Comparison of ENCODE assay signal across 22 cellular contexts in the genomic region with DNA sequence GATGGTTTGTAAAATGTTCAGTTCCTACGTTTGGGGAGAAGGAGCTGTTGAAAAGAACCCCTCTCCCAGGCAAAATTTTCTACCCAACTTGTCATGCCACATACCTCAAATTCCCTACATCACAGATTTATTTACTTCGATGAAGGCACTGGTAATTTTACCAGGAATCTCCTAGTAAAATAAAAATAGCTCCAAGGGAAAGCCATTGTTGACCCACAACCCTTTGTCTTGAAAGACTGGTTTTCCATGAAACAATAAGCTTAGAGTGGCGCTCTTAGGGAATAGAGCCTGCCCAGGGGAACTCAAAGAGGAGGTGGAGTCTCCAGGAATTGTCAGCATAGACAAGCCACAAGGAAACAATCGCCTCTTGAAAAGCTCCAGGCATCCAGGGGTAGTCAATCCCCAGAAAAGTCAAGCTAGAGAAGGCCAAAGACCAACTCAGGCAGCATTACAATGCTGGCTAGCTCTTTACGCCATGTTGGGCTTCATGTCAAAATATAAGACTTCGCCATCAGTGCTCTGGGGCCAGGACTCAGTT.
A peak's percentile ranks its signal among the peaks of the same experiment; 100 is the strongest.
DNase-seq lines count a peak whose midpoint lies in the region; ATAC-seq and TF ChIP-seq lines count a peak whose summit lies in the region.
"Had no signal": no experiment of that assay in that cellular context is flagged by ENCODE, and none has a peak within 500 bp of the region (broad histone marks: within the 10 kb centered on the region; RNA-seq: fewer than 3 reads in every experiment).

No MANE protein-coding gene starts in this region.

- no peak overlapping the region for H2BK5ac ChIP-seq in neuronal stem cell (ENCODE audit: low read length)

- H3K14ac ChIP-seq in neuronal stem cell (ENCODE audit: low read length): no peak overlapping the region

- peaks cover 3% of the 10 kb centered on the region for H3K27me3 Mint-ChIP-seq in GM23338 (ENCODE audit: insufficient read depth, low read depth, poor library complexity)

- H3K18ac ChIP-seq in neuronal stem cell (ENCODE audit: low read length): no peak overlapping the region

- H2BK12ac ChIP-seq in neuronal stem cell (ENCODE audit: low read length): no peak overlapping the region

- no peak overlapping the region for H3K4ac ChIP-seq in neuronal stem cell (ENCODE audit: low read length)

- H3K4me3 ChIP-seq in GM23338 (no peak overlapping the region), mammary epithelial cell (replicated peaks in 1 of 3; ENCODE audit: insufficient read depth in 1 of 3, low read depth in 2 of 3, low read length in 3 of 3) (no peak overlapping the region), neuronal stem cell (ENCODE audit: low read length in 2 of 2) (no peak overlapping the region)
- H3K4me3 ChIP-seq: left lung, tibial artery had no signal

- H3K36me3 ChIP-seq in GM23338 (ENCODE audit: insufficient read depth) (no peaks in the 10 kb centered on the region), mammary epithelial cell (ENCODE audit: insufficient read depth, low read length) (no peaks in the 10 kb centered on the region), neuronal stem cell (replicated peaks in 1 of 2; ENCODE audit: control insufficient read depth in 2 of 2, insufficient read depth in 2 of 2, low read length in 2 of 2) (no peaks in the 10 kb centered on the region)
- H3K36me3 ChIP-seq: left lung, tibial artery had no signal

- CTCF ChIA-PET in mammary epithelial cell (lab: Charles Lee; ENCODE audit: low non-redundant PET): no interaction called here

- H3K79me2 ChIP-seq in GM23338 (replicated peaks; ENCODE audit: insufficient read depth) (no peaks in the 10 kb centered on the region), mammary epithelial cell (ENCODE audit: insufficient read depth, low read length) (no peaks in the 10 kb centered on the region)

- no peak overlapping the region for H3K9ac ChIP-seq in mammary epithelial cell (ENCODE audit: insufficient read depth, low read length)
- no peak overlapping the region for H3K9ac ChIP-seq in neuronal stem cell (ENCODE audit: low read depth, low read length, poor library complexity)

- TF ChIP-seq CTCF in GM23338 (conservative IDR thresholded peaks at IDR 0.05; ENCODE audit: low read depth in 2 of 2) (no peak), mammary epithelial cell (conservative IDR thresholded peaks at IDR 0.05 in 1 of 2, IDR thresholded peaks at IDR 0.05 in 1 of 2; ENCODE audit: extremely low read depth in 1 of 2, insufficient read depth in 1 of 2, low read depth in 1 of 2, low read length in 2 of 2) (no peak)

- H2AK5ac ChIP-seq in neuronal stem cell (ENCODE audit: low read depth, low read length): no peak overlapping the region

- H2AFZ ChIP-seq in GM23338 (peak overlapping the region; percentile 1; the same call in 1 of the 2 replicates), mammary epithelial cell (ENCODE audit: low read depth, low read length) (peak overlapping the region; percentile 0), neuronal stem cell (ENCODE audit: low read length) (no peak overlapping the region)

- in situ Hi-C loops in mammary epithelial cell (cut with MboI; ENCODE audit: low sequenced_read_pairs in 2 of 2): no loop called here

- peaks cover 5% of the 10 kb centered on the region; the same call in 1 of the 2 replicates for H3K9me2 ChIP-seq in GM23338 (ENCODE audit: insufficient read depth)

- WGBS in mammary epithelial cell (ENCODE audit: low coverage, missing lambda C conversion rate): 65% methylated on average over 6 of the region's 6 CpGs
- no CpG with 5 or more reads among the region's 6 CpGs for WGBS in neuronal stem cell (ENCODE audit: extremely low coverage in 2 of 2, insufficient read length in 2 of 2, insufficient replicate concordance in 1 of 2), 2 donors

- peak; percentile 93 for ATAC-seq in GM23338
- no peak for ATAC-seq in HG03354 (IDR thresholded peaks at IDR 0.05; ENCODE audit: poor library complexity, severe bottlenecking, unreplicated experiment)
- no peak for ATAC-seq in HG03025 (IDR thresholded peaks at IDR 0.05; ENCODE audit: low FRiP score, unreplicated experiment)
- ATAC-seq: HepG2; left lung; naive thymus-derived CD8-positive, alpha-beta T cell; stimulated activated naive CD8-positive, alpha-beta T cell treated with anti-CD3 and anti-CD28 coated beads, Interleukin-15, amount 100 ng/mL, for 72 hours had no signal

- H3K36me3 Mint-ChIP-seq in GM23338 (ENCODE audit: low read depth): no peaks in the 10 kb centered on the region
- H3K36me3 Mint-ChIP-seq: naive thymus-derived CD8-positive, alpha-beta T cell had no signal

- H3K9me3 ChIP-seq in mammary epithelial cell (replicated peaks; ENCODE audit: insufficient read depth, low read length): no peaks in the 10 kb centered on the region
- H3K9me3 ChIP-seq in neuronal stem cell (replicated peaks in 1 of 2; ENCODE audit: control insufficient read depth in 2 of 2, insufficient read depth in 1 of 2, low read depth in 1 of 2, low read length in 2 of 2): no peaks in the 10 kb centered on the region
- H3K9me3 ChIP-seq: left lung, tibial artery had no signal

- no peaks in the 10 kb centered on the region for H4K20me1 ChIP-seq in GM23338 (replicated peaks; ENCODE audit: insufficient read depth)
- no peaks in the 10 kb centered on the region for H4K20me1 ChIP-seq in mammary epithelial cell (ENCODE audit: insufficient read depth, low read length)

- H3K4me3 Mint-ChIP-seq in GM23338: no peak overlapping the region
- H3K4me3 Mint-ChIP-seq: activated naive CD8-positive, alpha-beta T cell treated with anti-CD3 and anti-CD28 coated beads for 36 hours; central memory CD8-positive, alpha-beta T cell; naive thymus-derived CD8-positive, alpha-beta T cell; stimulated activated naive CD8-positive, alpha-beta T cell treated with anti-CD3 and anti-CD28 coated beads, Interleukin-15, amount 100 ng/mL, for 72 hours had no signal

- H3K27ac ChIP-seq in GM23338 (ENCODE audit: low read depth): no peak overlapping the region
- no peak overlapping the region for H3K27ac ChIP-seq in mammary epithelial cell (ENCODE audit: insufficient read depth, low read depth, low read length)
- H3K27ac ChIP-seq in neuronal stem cell (replicated peaks; ENCODE audit: low read length): peak overlapping the region; percentile 26
- H3K27ac ChIP-seq: left lung, tibial artery had no signal

- peaks cover 7% of the 10 kb centered on the region; the same call in 1 of the 3 replicates for H3K4me1 Mint-ChIP-seq in GM23338
- H3K4me1 Mint-ChIP-seq: central memory CD8-positive, alpha-beta T cell had no signal

- dilution Hi-C loops in mammary epithelial cell (cut with HindIII; ENCODE audit: low sequenced_read_pairs): no loop called here

- H3K4me1 ChIP-seq in GM23338 (ENCODE audit: insufficient read depth) (0 out of 2 replicates have a peak, but pooled peaks cover 3% of the 10 kb centered on the region), mammary epithelial cell (ENCODE audit: insufficient read depth, low read length) (no peaks in the 10 kb centered on the region), neuronal stem cell (ENCODE audit: control insufficient read depth in 2 of 2, insufficient read depth in 1 of 2, low read depth in 1 of 2, low read length in 2 of 2) (peaks cover 0 to 5% of the 10 kb centered on the region in 2 donors)
- H3K4me1 ChIP-seq: left lung, tibial artery had no signal

- H3K4me2 ChIP-seq in GM23338 (no peak overlapping the region), mammary epithelial cell (ENCODE audit: insufficient read depth, low read depth, low read length) (no peak overlapping the region), neuronal stem cell (ENCODE audit: insufficient read depth, low read length, poor library complexity, severe bottlenecking) (no peak overlapping the region)

- H3K23ac ChIP-seq in neuronal stem cell (ENCODE audit: low read depth, low read length, poor library complexity): no peak overlapping the region

- H2BK15ac ChIP-seq in neuronal stem cell (ENCODE audit: low read length): no peak overlapping the region

- no peaks in the 10 kb centered on the region for H3F3A ChIP-seq in GM23338 (replicated peaks; ENCODE audit: low read depth)

- no peaks in the 10 kb centered on the region for H3K79me1 ChIP-seq in neuronal stem cell (ENCODE audit: low read depth, low read length)

- H4K8ac ChIP-seq in neuronal stem cell (ENCODE audit: low read depth, low read length): no peak overlapping the region

- H3K27me3 ChIP-seq in GM23338 (ENCODE audit: insufficient read depth) (no peaks in the 10 kb centered on the region), mammary epithelial cell (ENCODE audit: insufficient read depth, low read length) (no peaks in the 10 kb centered on the region), neuronal stem cell (ENCODE audit: control insufficient read depth in 3 of 3, insufficient read depth in 3 of 3, low read depth in 1 of 3, low read length in 3 of 3) (no peaks in the 10 kb centered on the region)
- H3K27me3 ChIP-seq: left lung had no signal

- intact Hi-C loops in mammary epithelial cell (cut with micrococcal nuclease): no loop called here

- H2BK120ac ChIP-seq in neuronal stem cell (ENCODE audit: low read depth, low read length): no peak overlapping the region

- H4K91ac ChIP-seq in neuronal stem cell (ENCODE audit: low read depth, low read length, poor library complexity): no peak overlapping the region

- no peaks in the 10 kb centered on the region for H3K9me3 Mint-ChIP-seq in GM23338
- H3K9me3 Mint-ChIP-seq: activated naive CD8-positive, alpha-beta T cell treated with anti-CD3 and anti-CD28 coated beads for 36 hours; central memory CD8-positive, alpha-beta T cell; naive thymus-derived CD8-positive, alpha-beta T cell; stimulated activated naive CD8-positive, alpha-beta T cell treated with anti-CD3 and anti-CD28 coated beads, Interleukin-15, amount 100 ng/mL, for 72 hours had no signal

- BruUV-seq in mammary epithelial cell (replicated peaks; lab: Mats Ljungman, UMichigan): no TSS peak

- H3K27ac Mint-ChIP-seq in GM23338: no peak overlapping the region
- H3K27ac Mint-ChIP-seq: activated naive CD8-positive, alpha-beta T cell treated with anti-CD3 and anti-CD28 coated beads for 36 hours; naive thymus-derived CD8-positive, alpha-beta T cell; stimulated activated naive CD8-positive, alpha-beta T cell treated with anti-CD3 and anti-CD28 coated beads, Interleukin-15, amount 100 ng/mL, for 72 hours had no signal

- peak; percentile 25 for DNase-seq in GM23338 (ENCODE audit: low spot score)
- peak; percentile 67 for DNase-seq in NCI-H2029 (lab: John Stamatoyannopoulos, UW)
- no peak for DNase-seq in mammary epithelial cell
- peak; percentile 14 for DNase-seq in neuronal stem cell (ENCODE audit: low spot score)
- no peak for DNase-seq in GM03348 (ENCODE audit: low spot score)
- DNase-seq: activated effector memory CD4-positive, alpha-beta T cell treated with Interleukin-2 at 50 U/mL for 16 hours; activated naive CD8-positive, alpha-beta T cell treated with anti-CD3 and anti-CD28 coated beads for 36 hours; activated T-cell treated with anti-CD3 and anti-CD28 coated beads for 4 hours; dermis blood vessel endothelial cell; DMS79; Kasumi-1; left lung; midbrain; naive thymus-derived CD8-positive, alpha-beta T cell; NCI-H1694 treated with DMSO at 0.1 percent for 48 hours; NCI-H526; stimulated activated naive CD8-positive, alpha-beta T cell treated with anti-CD3 and anti-CD28 coated beads, Interleukin-15, amount 100 ng/mL, for 72 hours; tibial artery had no signal

Comparison
In these comparisons a context has a peak if more than half of its experiments do, and no peak if none do; other contexts are left out.
1. DNase-seq: peak in GM23338 (single experiment), NCI-H2029 (single experiment) and neuronal stem cell (single experiment); none in mammary epithelial cell (single experiment) and GM03348 (single experiment).